18 cellular contexts compared by ENCODE assay signal in genomic region chr14:82872494-82872893, GRCh38.
DNase-seq lines count a peak whose midpoint lies in the region; ATAC-seq and TF ChIP-seq lines count a peak whose summit lies in the region.
"Had no signal": no experiment of that assay in that cellular context is flagged by ENCODE, and none has a peak within 500 bp of the region (broad histone marks: within the 10 kb centered on the region; RNA-seq: fewer than 3 reads in every experiment).

No MANE protein-coding gene starts in this region.

- ATAC-seq in gastroesophageal sphincter: no peak
- ATAC-seq: gastrocnemius medialis, natural killer cell, Right ventricle myocardium inferior had no signal

- no peak for TF ChIP-seq POLR2A in gastroesophageal sphincter (IDR thresholded peaks at IDR 0.05)

- H3K4me3 ChIP-seq in GM12865 (ENCODE audit: low read depth, low read length): no peak overlapping the region
- no peak overlapping the region for H3K4me3 ChIP-seq in astrocyte of the cerebellum (ENCODE audit: low read depth, low read length)
- no peak overlapping the region for H3K4me3 ChIP-seq in gastroesophageal sphincter
- H3K4me3 ChIP-seq: gastrocnemius medialis, sigmoid colon had no signal

- TF ChIP-seq CTCF in GM12865 (IDR thresholded peaks at IDR 0.05; ENCODE audit: insufficient read depth, low read depth, low read length, missing control alignments) (peak; percentile 4), astrocyte of the cerebellum (IDR thresholded peaks at IDR 0.05; ENCODE audit: low read depth, low read length, missing control alignments) (peak; percentile 5), neural crest cell (conservative IDR thresholded peaks at IDR 0.05) (peak; percentile 58), gastroesophageal sphincter (IDR thresholded peaks at IDR 0.05) (peak in 1 of 4 experiments; percentile 13)

- no peak overlapping the region for H3K27ac Mint-ChIP-seq in neural crest cell (ENCODE audit: unreplicated experiment)
- H3K27ac Mint-ChIP-seq: brain; CD4-positive, alpha-beta memory T cell; natural killer cell; stimulated activated naive CD8-positive, alpha-beta T cell treated with anti-CD3 and anti-CD28 coated beads, Interleukin-15, Interleukin-2, amounts not matched to agents 100 ng/mL and 50 ng/mL, for 24 hours had no signal

- 75 to 100% methylated on average over 1 to 2 of the region's 8 CpGs for WGBS in gastroesophageal sphincter (ENCODE audit: low coverage in 1 of 2), 2 donors

- H3K27me3 Mint-ChIP-seq in neural crest cell (ENCODE audit: low read depth): no peaks in the 10 kb centered on the region
- H3K27me3 Mint-ChIP-seq: brain; CD4-positive, alpha-beta memory T cell; stimulated activated naive CD8-positive, alpha-beta T cell treated with anti-CD3 and anti-CD28 coated beads, Interleukin-15, Interleukin-2, amounts not matched to agents 100 ng/mL and 50 ng/mL, for 24 hours had no signal

- no peaks in the 10 kb centered on the region for H3K4me1 Mint-ChIP-seq in neural crest cell
- H3K4me1 Mint-ChIP-seq: brain; CD4-positive, alpha-beta memory T cell; natural killer cell had no signal

- in situ Hi-C loops in astrocyte of the cerebellum (cut with HindIII; ENCODE audit: low sequenced_read_pairs): no loop called here

- H3K36me3 ChIP-seq in gastroesophageal sphincter: no peaks in the 10 kb centered on the region
- H3K36me3 ChIP-seq: gastrocnemius medialis, sigmoid colon had no signal

- H3K9me3 Mint-ChIP-seq in neural crest cell: peaks cover 3% of the 10 kb centered on the region

- peak; percentile 1 for DNase-seq in GM12865 (ENCODE audit: low read depth)
- peak; percentile 4 for DNase-seq in LoVo (ENCODE audit: low spot score)
- DNase-seq in astrocyte of the cerebellum (ENCODE audit: low read depth): no peak
- peak; percentile 9 for DNase-seq in neural crest cell (ENCODE audit: low read depth, low spot score)
- no peak for DNase-seq in NCI-H226
- no peak for DNase-seq in SHP77 treated with DMSO at 0.1 percent for 48 hours (lab: John Stamatoyannopoulos, UW)
- DNase-seq: activated effector memory CD4-positive, alpha-beta T cell treated with anti-CD3 and anti-CD28 coated beads, Interleukin-2, amount 50 U/mL, for 16 hours; CD4-positive, alpha-beta memory T cell; effector CD8-positive, alpha-beta T cell; gastrocnemius medialis; natural killer cell; NCI-H1105 treated with DMSO at 0.1 percent for 48 hours; NCI-H510A treated with DMSO at 0.1 percent for 48 hours; sigmoid colon had no signal

- TF ChIP-seq EP300 in gastroesophageal sphincter (IDR thresholded peaks at IDR 0.05): no peak

- H3K4me1 ChIP-seq in gastroesophageal sphincter: no peaks in the 10 kb centered on the region
- H3K4me1 ChIP-seq: gastrocnemius medialis, sigmoid colon had no signal

- H3K4me3 Mint-ChIP-seq in neural crest cell: no peak overlapping the region
- H3K4me3 Mint-ChIP-seq: brain; CD4-positive, alpha-beta memory T cell; natural killer cell; stimulated activated naive CD8-positive, alpha-beta T cell treated with anti-CD3 and anti-CD28 coated beads, Interleukin-15, Interleukin-2, amounts not matched to agents 100 ng/mL and 50 ng/mL, for 24 hours had no signal

- H3K27ac ChIP-seq in gastroesophageal sphincter: no peak overlapping the region
- H3K27ac ChIP-seq: gastrocnemius medialis, sigmoid colon had no signal

- no peaks in the 10 kb centered on the region for H3K9me3 ChIP-seq in gastroesophageal sphincter
- H3K9me3 ChIP-seq: gastrocnemius medialis, sigmoid colon had no signal

- no peaks in the 10 kb centered on the region for H3K36me3 Mint-ChIP-seq in neural crest cell (ENCODE audit: low read depth)
- H3K36me3 Mint-ChIP-seq: brain; CD4-positive, alpha-beta memory T cell had no signal

- no peaks in the 10 kb centered on the region for H3K27me3 ChIP-seq in gastroesophageal sphincter
- H3K27me3 ChIP-seq: gastrocnemius medialis, sigmoid colon had no signal

Comparison
In these comparisons a context has a peak if more than half of its experiments do, and no peak if none do; other contexts are left out.
1. DNase-seq: peak in GM12865 (single experiment), LoVo (single experiment) and neural crest cell (single experiment); none in astrocyte of the cerebellum (single experiment), NCI-H226 (single experiment) and SHP77 treated with DMSO at 0.1 percent for 48 hours (single experiment).